ENCODE assay signal across 1 cellular context in the genomic region with DNA sequence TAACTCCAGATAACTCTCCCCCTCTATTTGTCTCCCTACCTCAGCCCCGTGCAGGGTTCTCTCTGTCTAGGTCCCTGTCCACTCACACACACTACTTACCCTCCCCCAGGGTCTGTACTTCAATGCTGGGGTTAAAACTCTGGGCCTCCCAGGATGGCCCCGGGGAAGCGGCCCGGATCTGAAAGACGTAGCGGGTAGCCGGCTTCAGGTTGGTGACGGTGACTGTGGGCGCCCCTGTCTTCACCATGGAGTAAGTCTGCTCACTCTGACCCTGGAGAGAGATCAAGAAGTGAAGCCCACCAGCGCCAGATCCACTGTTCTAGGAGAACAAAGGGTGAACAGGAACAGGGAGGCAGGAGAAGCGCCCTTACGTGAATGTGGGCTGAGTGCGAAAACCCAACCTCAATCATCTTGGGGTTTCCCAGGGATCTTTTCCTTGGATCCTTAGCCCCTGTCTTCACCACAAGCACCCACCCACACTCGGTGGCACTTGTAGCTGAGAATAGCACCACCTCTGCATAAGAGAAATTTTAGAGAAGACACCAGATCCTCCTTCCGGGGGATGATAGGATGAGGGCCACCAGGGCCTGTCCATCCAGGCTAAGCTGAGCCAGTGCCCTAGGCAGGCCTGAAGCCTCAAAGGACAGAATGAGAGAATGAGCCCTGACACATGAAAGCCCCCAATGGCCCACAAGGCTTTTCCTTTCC.
TF ChIP-seq lines count a peak whose summit lies in the region.

No MANE protein-coding gene starts in this region.

TF ChIP-seq in HEK293T, 16 proteins besides CTCF, POLR2A, EP300 and RAD21:
- no peak for TF ChIP-seq LEF1 (IDR thresholded peaks at IDR 0.05; ENCODE audit: borderline replicate concordance)
- no peak for TF ChIP-seq FOXM1 (IDR thresholded peaks at IDR 0.05; ENCODE audit: borderline replicate concordance)
